In the genomic region with DNA sequence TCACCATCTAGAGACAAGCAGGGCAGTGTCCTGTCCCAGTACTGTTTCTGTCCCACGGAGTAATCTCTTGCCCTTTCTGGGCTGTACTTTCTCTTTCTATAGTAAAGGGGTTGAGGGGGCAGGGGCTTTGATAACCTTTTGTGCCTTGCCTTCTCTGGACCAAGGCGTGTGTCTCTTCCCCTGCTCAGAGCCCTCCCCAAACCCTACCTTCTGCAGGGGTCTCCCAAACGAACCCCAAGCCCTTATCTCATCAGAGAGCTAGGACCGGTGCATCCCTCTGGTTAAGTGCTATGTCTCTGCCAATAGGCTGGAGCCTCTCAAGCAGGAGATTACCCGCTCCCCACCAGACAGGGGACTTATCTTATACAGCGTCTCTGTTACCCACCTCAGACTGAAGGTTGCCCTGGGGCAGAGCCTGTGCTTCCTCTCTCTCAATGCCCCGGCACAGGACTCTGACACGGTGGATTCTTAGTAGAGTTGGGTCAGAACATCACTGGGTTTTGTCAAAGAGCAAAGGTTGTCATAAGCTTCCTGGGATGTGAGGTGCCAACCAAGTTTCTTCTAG, we compare ENCODE assay signal across 8 cellular contexts. TPM values are rescaled to one million over a fixed set of nuclear protein-coding genes. Genes with fewer than 3 reads are reported as not detected.
DNase-seq lines count a peak whose midpoint lies in the region; ATAC-seq and TF ChIP-seq lines count a peak whose summit lies in the region.

No MANE protein-coding gene starts in this region.

- no peak overlapping the region for H2BK12ac ChIP-seq in H9 (ENCODE audit: insufficient read length, low read depth, low read length)

- no peaks in the 10 kb centered on the region for H3K9me3 ChIP-seq in H9 (ENCODE audit: control insufficient read depth, low read depth, low read length)

- no peak overlapping the region for H3K4ac ChIP-seq in H9 (ENCODE audit: low read depth, low read length)

- CTCF ChIA-PET in WTC11 (lab: Charles Lee), result interaction anchor here (0.7 to 1.2 kb wide), 2 partner anchors 94 to 117 kb away, joined by 3 to 4 read pairs; no protein-coding TSS in a partner anchor

- no peak overlapping the region for H2BK20ac ChIP-seq in H9 (ENCODE audit: low read depth, low read length, poor library complexity, severe bottlenecking)

- no peak overlapping the region for H2AFZ ChIP-seq in H9 (ENCODE audit: low read length)

- no peak for ATAC-seq in WTC11
- peak; percentile 17 for ATAC-seq in stimulated activated effector memory CD8-positive, alpha-beta T cell treated with anti-CD3 and anti-CD28 coated beads, Interleukin-12 subunit alpha, Interleukin-12 subunit beta, amount 100 ng/mL, for 72 hours

- H2BK120ac ChIP-seq in H9 (ENCODE audit: low read depth, low read length, poor library complexity, severe bottlenecking), result no peak overlapping the region

- H2BK15ac ChIP-seq in H9 (ENCODE audit: low read depth, low read length), result no peak overlapping the region

- peaks cover 2% of the 10 kb centered on the region for H4K20me1 ChIP-seq in H9 (ENCODE audit: control insufficient read depth, insufficient read depth, insufficient read length)

- peaks cover 16% of the 10 kb centered on the region for H3K23me2 ChIP-seq in H9 (ENCODE audit: insufficient read length, low read depth, low read length, poor library complexity, severe bottlenecking)

- peak overlapping the region; percentile 98 to 100 for H3K4me3 ChIP-seq in foreskin fibroblast (ENCODE audit: low read depth in 1 of 2, low read length in 2 of 2)

- peak overlapping the region in 1 of 2 experiments; percentile 68; a peak in 2 of 5 replicates for H3K4me3 Mint-ChIP-seq in H9
- peak overlapping the region; percentile 91 for H3K4me3 Mint-ChIP-seq in WTC11
- H3K4me3 Mint-ChIP-seq in stimulated activated effector memory CD8-positive, alpha-beta T cell treated with anti-CD3 and anti-CD28 coated beads, Interleukin-12 subunit alpha, Interleukin-12 subunit beta, amount 100 ng/mL, for 72 hours, result peak overlapping the region; percentile 83

- H3K4me1 Mint-ChIP-seq in H9 (peaks cover 52 to 59% of the 10 kb centered on the region in 2 experiments), WTC11 (peaks cover 63% of the 10 kb centered on the region)
- peaks cover 72% of the 10 kb centered on the region for H3K4me1 Mint-ChIP-seq in stimulated activated effector memory CD8-positive, alpha-beta T cell treated with anti-CD3 and anti-CD28 coated beads, Interleukin-12 subunit alpha, Interleukin-12 subunit beta, amount 100 ng/mL, for 72 hours

- H2AK5ac ChIP-seq in H9 (ENCODE audit: insufficient read length, low read length), result no peak overlapping the region

- H3K27ac Mint-ChIP-seq in H9, result peak overlapping the region in 1 of 3 experiments; percentile 34; a peak in 4 of 7 replicates
- peak overlapping the region; percentile 63; the same call in 1 of the 2 replicates for H3K27ac Mint-ChIP-seq in WTC11
- peak overlapping the region; percentile 88 for H3K27ac Mint-ChIP-seq in stimulated activated effector memory CD8-positive, alpha-beta T cell treated with anti-CD3 and anti-CD28 coated beads, Interleukin-12 subunit alpha, Interleukin-12 subunit beta, amount 100 ng/mL, for 72 hours

- no peak for TF ChIP-seq CTCF in H9 (conservative IDR thresholded peaks at IDR 0.05)
- no peak for TF ChIP-seq CTCF in WTC11 (IDR thresholded peaks at IDR 0.05)
- no peak for TF ChIP-seq CTCF in foreskin fibroblast (IDR thresholded peaks at IDR 0.05; ENCODE audit: low read depth, low read length)

- no peaks in the 10 kb centered on the region for H3K27me3 ChIP-seq in H9 (ENCODE audit: insufficient read depth, low read length)

- H3K27ac ChIP-seq in H9 (ENCODE audit: insufficient read length, low read depth, low read length), result no peak overlapping the region

- no peak overlapping the region for H3K56ac ChIP-seq in H9 (ENCODE audit: insufficient read length, low read depth, low read length)

- peaks cover 10% of the 10 kb centered on the region for H3K79me1 ChIP-seq in H9 (ENCODE audit: insufficient read depth, low read depth, low read length, poor library complexity, severe bottlenecking)

- H3K27me3 Mint-ChIP-seq in H9 (ENCODE audit: low read depth) (no peaks in the 10 kb centered on the region; the same call in 1 of the 2 replicates), WTC11 (ENCODE audit: low read depth) (no peaks in the 10 kb centered on the region)

- no peak overlapping the region for H3K9ac ChIP-seq in H9 (ENCODE audit: extremely low read depth, insufficient read length, low read length)

- no CpG with 5 or more reads among the region's 8 CpGs for WGBS in H9 (ENCODE audit: extremely low coverage, insufficient read length, low lambda C conversion rate)

- no peak overlapping the region for H4K8ac ChIP-seq in H9 (replicated peaks; ENCODE audit: insufficient read length, low read depth, low read length)

- DNase-seq in H9 (peak; percentile 24), WTC11 (ENCODE audit: low spot score) (no peak), foreskin fibroblast (no peak), NCI-H146 treated with DMSO at 0.1 percent for 48 hours (lab: John Stamatoyannopoulos, UW; ENCODE audit: unreplicated experiment) (no peak), SW480 (ENCODE audit: low spot score) (no peak), EL (no peak), DMS 273 (lab: John Stamatoyannopoulos, UW; ENCODE audit: unreplicated experiment) (no peak)
- peak in 1 of 2 donors; percentile 77 for DNase-seq in stimulated activated effector memory CD8-positive, alpha-beta T cell treated with anti-CD3 and anti-CD28 coated beads, Interleukin-12 subunit alpha, Interleukin-12 subunit beta, amount 100 ng/mL, for 72 hours (ENCODE audit: low spot score in 2 of 2)

- H3K79me2 ChIP-seq in H9 (ENCODE audit: insufficient read depth, low read length), result peaks cover 26% of the 10 kb centered on the region; the same call in 1 of the 2 replicates

- H3K14ac ChIP-seq in H9 (ENCODE audit: insufficient read depth, low read length), result no peak overlapping the region

- no peak overlapping the region for H4K5ac ChIP-seq in H9 (ENCODE audit: insufficient read length, low read depth, low read length)

- H3K18ac ChIP-seq in H9 (ENCODE audit: insufficient read length, low read depth, low read length), result no peak overlapping the region

- H4K91ac ChIP-seq in H9 (ENCODE audit: insufficient read length, low read depth, low read length), result no peak overlapping the region

- peaks cover 9 to 16% (median 14%) of the 10 kb centered on the region in 3 experiments; a peak in 6 of 7 replicates for H3K36me3 Mint-ChIP-seq in H9 (ENCODE audit: insufficient read depth in 1 of 3, low read depth in 3 of 3)
- peaks cover 15% of the 10 kb centered on the region for H3K36me3 Mint-ChIP-seq in WTC11
- peaks cover 53% of the 10 kb centered on the region for H3K36me3 Mint-ChIP-seq in stimulated activated effector memory CD8-positive, alpha-beta T cell treated with anti-CD3 and anti-CD28 coated beads, Interleukin-12 subunit alpha, Interleukin-12 subunit beta, amount 100 ng/mL, for 72 hours

- H3K9me3 Mint-ChIP-seq in H9 (no peaks in the 10 kb centered on the region), WTC11 (no peaks in the 10 kb centered on the region)
- no peaks in the 10 kb centered on the region for H3K9me3 Mint-ChIP-seq in stimulated activated effector memory CD8-positive, alpha-beta T cell treated with anti-CD3 and anti-CD28 coated beads, Interleukin-12 subunit alpha, Interleukin-12 subunit beta, amount 100 ng/mL, for 72 hours

- H3K4me1 ChIP-seq in H9 (ENCODE audit: insufficient read depth, low read length), result no peaks in the 10 kb centered on the region; the same call in 1 of the 2 replicates

- no peak overlapping the region for H2BK5ac ChIP-seq in H9 (ENCODE audit: insufficient read length, low read length)

- POLR2A ChIA-PET in WTC11 (lab: Charles Lee), result interaction anchor here (0.7 kb wide), 1 partner anchor 91 kb away, joined by 4 read pairs; no protein-coding TSS in a partner anchor

- H3T11ph ChIP-seq in H9 (ENCODE audit: low read length), result no peak overlapping the region

- no peak overlapping the region for H3K4me2 ChIP-seq in H9 (ENCODE audit: insufficient read depth, insufficient read length, low read length)

- H3K23ac ChIP-seq in H9 (ENCODE audit: insufficient read length, low read depth, low read length), result no peak overlapping the region

TF ChIP-seq in WTC11, 78 proteins besides CTCF, POLR2A, EP300 and RAD21 (continues in another document):
- TF ChIP-seq ZNF121 (CRISPR knock-in tag; IDR thresholded peaks at IDR 0.05) (no peak), ZBTB21 (CRISPR knock-in tag; IDR thresholded peaks at IDR 0.05; ENCODE audit: borderline replicate concordance) (no peak), ZNF317 (CRISPR knock-in tag; IDR thresholded peaks at IDR 0.05; ENCODE audit: borderline replicate concordance, low read depth) (no peak), RELA (CRISPR knock-in tag; IDR thresholded peaks at IDR 0.05; ENCODE audit: borderline replicate concordance) (no peak)
- TF ChIP-seq, protein P1, sequence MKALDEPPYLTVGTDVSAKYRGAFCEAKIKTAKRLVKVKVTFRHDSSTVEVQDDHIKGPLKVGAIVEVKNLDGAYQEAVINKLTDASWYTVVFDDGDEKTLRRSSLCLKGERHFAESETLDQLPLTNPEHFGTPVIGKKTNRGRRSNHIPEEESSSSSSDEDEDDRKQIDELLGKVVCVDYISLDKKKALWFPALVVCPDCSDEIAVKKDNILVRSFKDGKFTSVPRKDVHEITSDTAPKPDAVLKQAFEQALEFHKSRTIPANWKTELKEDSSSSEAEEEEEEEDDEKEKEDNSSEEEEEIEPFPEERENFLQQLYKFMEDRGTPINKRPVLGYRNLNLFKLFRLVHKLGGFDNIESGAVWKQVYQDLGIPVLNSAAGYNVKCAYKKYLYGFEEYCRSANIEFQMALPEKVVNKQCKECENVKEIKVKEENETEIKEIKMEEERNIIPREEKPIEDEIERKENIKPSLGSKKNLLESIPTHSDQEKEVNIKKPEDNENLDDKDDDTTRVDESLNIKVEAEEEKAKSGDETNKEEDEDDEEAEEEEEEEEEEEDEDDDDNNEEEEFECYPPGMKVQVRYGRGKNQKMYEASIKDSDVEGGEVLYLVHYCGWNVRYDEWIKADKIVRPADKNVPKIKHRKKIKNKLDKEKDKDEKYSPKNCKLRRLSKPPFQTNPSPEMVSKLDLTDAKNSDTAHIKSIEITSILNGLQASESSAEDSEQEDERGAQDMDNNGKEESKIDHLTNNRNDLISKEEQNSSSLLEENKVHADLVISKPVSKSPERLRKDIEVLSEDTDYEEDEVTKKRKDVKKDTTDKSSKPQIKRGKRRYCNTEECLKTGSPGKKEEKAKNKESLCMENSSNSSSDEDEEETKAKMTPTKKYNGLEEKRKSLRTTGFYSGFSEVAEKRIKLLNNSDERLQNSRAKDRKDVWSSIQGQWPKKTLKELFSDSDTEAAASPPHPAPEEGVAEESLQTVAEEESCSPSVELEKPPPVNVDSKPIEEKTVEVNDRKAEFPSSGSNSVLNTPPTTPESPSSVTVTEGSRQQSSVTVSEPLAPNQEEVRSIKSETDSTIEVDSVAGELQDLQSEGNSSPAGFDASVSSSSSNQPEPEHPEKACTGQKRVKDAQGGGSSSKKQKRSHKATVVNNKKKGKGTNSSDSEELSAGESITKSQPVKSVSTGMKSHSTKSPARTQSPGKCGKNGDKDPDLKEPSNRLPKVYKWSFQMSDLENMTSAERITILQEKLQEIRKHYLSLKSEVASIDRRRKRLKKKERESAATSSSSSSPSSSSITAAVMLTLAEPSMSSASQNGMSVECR (CRISPR knock-in tag; IDR thresholded peaks at IDR 0.05; ENCODE audit: borderline replicate concordance), result no peak

RNA-seq across cellular contexts. Expression of a gene that starts 2.9 kb away (rescaled TPM):
- total RNA-seq in H9 (2021) (16.6 and 18.1 TPM in 2 replicates), WTC11 (2021) (21.6 to 22.1 TPM (median 21.9 TPM) in 3 replicates)

RNA-seq across cellular contexts. Expression of a gene that starts 19.2 kb away (rescaled TPM):
- total RNA-seq in H9 (2021) (64.0 and 74.4 TPM in 2 replicates), WTC11 (2021) (174 to 249 TPM (median 184 TPM) in 3 replicates)
